ENCODE assay signal across 1 cellular context in genomic region chr1:59714219-59714618, GRCh38.
TF ChIP-seq lines count a peak whose summit lies in the region.

No MANE protein-coding gene starts in this region.

TF ChIP-seq in HepG2, 621 proteins besides CTCF, POLR2A, EP300 and RAD21 (continued from another document):
- TF ChIP-seq FOXO4 (CRISPR knock-in tag; conservative IDR thresholded peaks at IDR 0.05): no peak
- TF ChIP-seq ZNF251 (CRISPR knock-in tag; IDR thresholded peaks at IDR 0.05): no peak
- TF ChIP-seq TBX2 (CRISPR knock-in tag; IDR thresholded peaks at IDR 0.05; ENCODE audit: borderline replicate concordance): 0 out of 2 replicates have a peak, but pooled peaks have one; percentile 23
- TF ChIP-seq ZNF644 (CRISPR knock-in tag; IDR thresholded peaks at IDR 0.05; ENCODE audit: low read depth): peak; percentile 94
- no peak for TF ChIP-seq JUND (CRISPR knock-in tag; IDR thresholded peaks at IDR 0.05)
- no peak; the same call in 1 of the 2 replicates for TF ChIP-seq MAX (IDR thresholded peaks at IDR 0.05)
- peak; percentile 72 for TF ChIP-seq SKI (IDR thresholded peaks at IDR 0.05; ENCODE audit: partially characterized antibody)
- peak in 1 of 2 experiments; percentile 66; a peak in 2 of 4 replicates for TF ChIP-seq NR2F1 (CRISPR knock-in tag; IDR thresholded peaks at IDR 0.05)
- peak; percentile 63 for TF ChIP-seq POGZ (CRISPR knock-in tag; IDR thresholded peaks at IDR 0.05)
- peak; percentile 55 for TF ChIP-seq GATAD2A (CRISPR knock-in tag; IDR thresholded peaks at IDR 0.05)
- TF ChIP-seq ATF1 (CRISPR knock-in tag; IDR thresholded peaks at IDR 0.05): 0 out of 2 replicates have a peak, but pooled peaks have one; percentile 19
- no peak for TF ChIP-seq BHLHE40 (IDR thresholded peaks at IDR 0.05; ENCODE audit: low read length)
- TF ChIP-seq SP2 (CRISPR knock-in tag; IDR thresholded peaks at IDR 0.05): no peak
- peak; percentile 49; the same call in 1 of the 2 replicates for TF ChIP-seq NR2F6 (IDR thresholded peaks at IDR 0.05)
- TF ChIP-seq NR2F6 (CRISPR knock-in tag; IDR thresholded peaks at IDR 0.05): 0 out of 2 replicates have a peak, but pooled peaks have one; percentile 14
- TF ChIP-seq EED (CRISPR knock-in tag; IDR thresholded peaks at IDR 0.05): no peak
- peak; percentile 26 for TF ChIP-seq TBL1XR1 (IDR thresholded peaks at IDR 0.05; ENCODE audit: borderline replicate concordance, low read length, partially characterized antibody)
- no peak for TF ChIP-seq HOXA3 (CRISPR knock-in tag; IDR thresholded peaks at IDR 0.05)
- no peak for TF ChIP-seq FOXA1 (IDR thresholded peaks at IDR 0.05)
- peak; percentile 51 for TF ChIP-seq FOXA1 (CRISPR knock-in tag; IDR thresholded peaks at IDR 0.05)
- TF ChIP-seq ZNF777 (CRISPR knock-in tag; IDR thresholded peaks at IDR 0.05): no peak
- no peak for TF ChIP-seq SMC3 (IDR thresholded peaks at IDR 0.05; ENCODE audit: low read length)
- no peak for TF ChIP-seq ZNF143 (CRISPR knock-in tag; IDR thresholded peaks at IDR 0.05)
- TF ChIP-seq BCL6 (CRISPR knock-in tag; IDR thresholded peaks at IDR 0.05): peak; percentile 65
- no peak for TF ChIP-seq ZNF234 (CRISPR knock-in tag; conservative IDR thresholded peaks at IDR 0.05)
- TF ChIP-seq CREB1 (IDR thresholded peaks at IDR 0.05): no peak
- TF ChIP-seq CREB1 (CRISPR knock-in tag; IDR thresholded peaks at IDR 0.05): peak; percentile 22; the same call in 1 of the 2 replicates
- 0 out of 2 replicates have a peak, but pooled peaks have one; percentile 47 for TF ChIP-seq TCF7L2 (IDR thresholded peaks at IDR 0.05; ENCODE audit: low read depth, low read length)
- no peak for TF ChIP-seq ZNF562 (CRISPR knock-in tag; IDR thresholded peaks at IDR 0.05; ENCODE audit: borderline replicate concordance)
- TF ChIP-seq ZSCAN5A (CRISPR knock-in tag; IDR thresholded peaks at IDR 0.05; ENCODE audit: borderline replicate concordance): no peak
- no peak for TF ChIP-seq ZSCAN31 (CRISPR knock-in tag; IDR thresholded peaks at IDR 0.05; ENCODE audit: low read depth)
- TF ChIP-seq SOX5 (CRISPR knock-in tag; IDR thresholded peaks at IDR 0.05; ENCODE audit: borderline replicate concordance): peak; percentile 91
- TF ChIP-seq NCOR1 (IDR thresholded peaks at IDR 0.05; ENCODE audit: borderline replicate concordance, low read length): peak; percentile 56; the same call in 1 of the 2 replicates
- no peak for TF ChIP-seq DZIP1 (CRISPR knock-in tag; IDR thresholded peaks at IDR 0.05)
- TF ChIP-seq FOXO1 (CRISPR knock-in tag; IDR thresholded peaks at IDR 0.05): peak; percentile 51; the same call in 1 of the 2 replicates
- no peak for TF ChIP-seq JUNB (CRISPR knock-in tag; IDR thresholded peaks at IDR 0.05; ENCODE audit: borderline replicate concordance)
- no peak for TF ChIP-seq ZNF569 (CRISPR knock-in tag; IDR thresholded peaks at IDR 0.05; ENCODE audit: borderline replicate concordance)
- TF ChIP-seq THAP7 (CRISPR knock-in tag; IDR thresholded peaks at IDR 0.05): no peak
- TF ChIP-seq CREM (IDR thresholded peaks at IDR 0.05): peak; percentile 40; the same call in 1 of the 2 replicates
- no peak for TF ChIP-seq CREM (CRISPR knock-in tag; IDR thresholded peaks at IDR 0.05)
- TF ChIP-seq ZFP90 (CRISPR knock-in tag; IDR thresholded peaks at IDR 0.05; ENCODE audit: borderline replicate concordance): no peak
- TF ChIP-seq SPEN (CRISPR knock-in tag; IDR thresholded peaks at IDR 0.05; ENCODE audit: low read depth): no peak
- TF ChIP-seq ISL2 (CRISPR knock-in tag; IDR thresholded peaks at IDR 0.05): peak; percentile 63
- no peak for TF ChIP-seq ZNF317 (CRISPR knock-in tag; IDR thresholded peaks at IDR 0.05)
- peak; percentile 68; the same call in 1 of the 2 replicates for TF ChIP-seq AHDC1 (CRISPR knock-in tag; IDR thresholded peaks at IDR 0.05; ENCODE audit: borderline replicate concordance)
- no peak for TF ChIP-seq ARNTL (CRISPR knock-in tag; IDR thresholded peaks at IDR 0.05)
- no peak for TF ChIP-seq NBN (conservative IDR thresholded peaks at IDR 0.05)
- TF ChIP-seq TFDP1 (CRISPR knock-in tag; IDR thresholded peaks at IDR 0.05; ENCODE audit: borderline replicate concordance): no peak
- no peak for TF ChIP-seq ZNF12 (CRISPR knock-in tag; IDR thresholded peaks at IDR 0.05)
- TF ChIP-seq CBX1 (IDR thresholded peaks at IDR 0.05; ENCODE audit: low read depth): no peak
- no peak for TF ChIP-seq HOXA9 (CRISPR knock-in tag; IDR thresholded peaks at IDR 0.05; ENCODE audit: borderline replicate concordance)
- 0 out of 2 replicates have a peak, but pooled peaks have one; percentile 54 for TF ChIP-seq NR2F2 (IDR thresholded peaks at IDR 0.05; ENCODE audit: borderline replicate concordance, low read depth)
- no peak for TF ChIP-seq SOX6 (IDR thresholded peaks at IDR 0.05)
- peak; percentile 78 for TF ChIP-seq SOX6 (CRISPR knock-in tag; IDR thresholded peaks at IDR 0.05)
- TF ChIP-seq ZXDC (CRISPR knock-in tag; IDR thresholded peaks at IDR 0.05): no peak
